18 cellular contexts compared by ENCODE assay signal in the genomic region with DNA sequence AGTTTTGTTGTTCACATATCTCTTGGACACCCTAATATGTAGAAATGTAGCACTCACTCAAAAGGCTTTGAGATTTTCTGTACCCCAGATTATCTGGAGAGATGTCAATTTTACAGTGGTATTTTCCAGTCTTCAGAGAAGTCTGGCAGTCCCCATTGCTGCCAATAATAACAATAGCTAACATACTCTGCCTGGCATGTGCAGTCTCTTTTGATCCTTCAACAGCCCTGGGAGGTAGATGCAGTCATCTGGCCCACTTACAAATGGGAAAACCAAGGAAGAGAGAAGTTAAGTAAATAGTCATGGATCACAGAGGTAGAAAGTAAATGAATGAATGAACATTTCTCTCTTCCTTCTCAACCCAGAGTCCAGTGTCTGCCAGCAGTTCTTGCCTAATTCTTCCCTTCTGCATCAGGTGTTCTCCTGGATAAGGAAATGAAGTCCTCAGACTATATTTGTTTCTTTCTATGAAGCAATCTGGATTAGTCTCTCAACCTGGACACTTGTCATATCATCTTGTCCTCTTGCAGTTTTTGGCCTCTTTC.
DNase-seq lines count a peak whose midpoint lies in the region; ATAC-seq and TF ChIP-seq lines count a peak whose summit lies in the region.
"Had no signal": no experiment of that assay in that cellular context is flagged by ENCODE, and none has a peak within 500 bp of the region (broad histone marks: within the 10 kb centered on the region; RNA-seq: fewer than 3 reads in every experiment).

No MANE protein-coding gene starts in this region.

- no peak for ATAC-seq in GM18505 (IDR thresholded peaks at IDR 0.05; ENCODE audit: unreplicated experiment)
- ATAC-seq: HCT116, Right ventricle myocardium inferior had no signal

- CTCF ChIA-PET in Calu3 (lab: Charles Lee), result no interaction called here

- no TSS peak for BruUV-seq in Calu3 (replicated peaks; lab: Mats Ljungman, UMichigan)

- H3K4me1 Mint-ChIP-seq in osteocyte (ENCODE audit: unreplicated experiment), result peaks cover 73% of the 10 kb centered on the region
- H3K4me1 Mint-ChIP-seq in Calu3 (ENCODE audit: low read depth, unreplicated experiment), result peaks cover 70% of the 10 kb centered on the region
- H3K4me1 Mint-ChIP-seq: CD4-positive, alpha-beta memory T cell had no signal

- no peaks in the 10 kb centered on the region for H3K27me3 Mint-ChIP-seq in osteocyte (ENCODE audit: unreplicated experiment)
- H3K27me3 Mint-ChIP-seq in Calu3 (ENCODE audit: unreplicated experiment), result no peaks in the 10 kb centered on the region
- H3K27me3 Mint-ChIP-seq: CD4-positive, alpha-beta memory T cell had no signal

- H3K27ac Mint-ChIP-seq in osteocyte (ENCODE audit: unreplicated experiment) (peak overlapping the region; percentile 33), Calu3 (ENCODE audit: unreplicated experiment) (no peak overlapping the region)
- H3K27ac Mint-ChIP-seq: CD4-positive, alpha-beta memory T cell had no signal

- H3K9me3 Mint-ChIP-seq in osteocyte (ENCODE audit: unreplicated experiment) (peaks cover 8% of the 10 kb centered on the region), Calu3 (ENCODE audit: low read depth, unreplicated experiment) (peaks cover 2% of the 10 kb centered on the region)

- H3K4me3 Mint-ChIP-seq in osteocyte (ENCODE audit: unreplicated experiment) (no peak overlapping the region), Calu3 (ENCODE audit: low read depth, unreplicated experiment) (no peak overlapping the region)
- H3K4me3 Mint-ChIP-seq: CD4-positive, alpha-beta memory T cell had no signal

- TF ChIP-seq CTCF in epithelial cell of esophagus (IDR thresholded peaks at IDR 0.05; ENCODE audit: insufficient read depth, low read depth, low read length, missing control alignments) (no peak), osteocyte (IDR thresholded peaks at IDR 0.05) (no peak), Calu3 (IDR thresholded peaks at IDR 0.05; ENCODE audit: unreplicated experiment) (no peak)

- no peak for TF ChIP-seq POLR2A in GM18505 (IDR thresholded peaks at IDR 0.05; ENCODE audit: borderline replicate concordance, extremely low read depth, insufficient read depth, insufficient read length)

- H3K4me3 ChIP-seq in epithelial cell of esophagus (ENCODE audit: low read length), result no peak overlapping the region
- H3K4me3 ChIP-seq: BLaER1 had no signal

- H3K36me3 Mint-ChIP-seq in osteocyte (ENCODE audit: unreplicated experiment), result peaks cover 3% of the 10 kb centered on the region
- H3K36me3 Mint-ChIP-seq in Calu3 (ENCODE audit: insufficient read depth, unreplicated experiment), result peaks cover 11% of the 10 kb centered on the region
- H3K36me3 Mint-ChIP-seq: CD4-positive, alpha-beta memory T cell had no signal

- intact Hi-C loops in Calu3 (cut with micrococcal nuclease; ENCODE audit: unreplicated experiment), result no loop called here

- peak; percentile 31 for DNase-seq in astrocyte of the hippocampus (ENCODE audit: low read depth, low spot score)
- peak; percentile 38 for DNase-seq in epithelial cell of esophagus (ENCODE audit: low read depth)
- DNase-seq in fibroblast of the conjunctiva (ENCODE audit: low read depth), result peak; percentile 13
- DNase-seq in osteocyte (ENCODE audit: extremely low spot score, unreplicated experiment), result no peak
- DNase-seq in activated CD4-positive, alpha-beta T cell treated with anti-CD3 and anti-CD28 coated beads for 48 hours, result no peak
- DNase-seq in NCI-H510A treated with DMSO at 0.1 percent for 48 hours (lab: John Stamatoyannopoulos, UW), result no peak
- DNase-seq in Calu3, result no peak
- DNase-seq: CD4-positive, alpha-beta memory T cell; GOT3; KBM-7; MV-4-11; NCI-H1694 treated with DMSO at 0.1 percent for 48 hours; NCI-H748 treated with DMSO at 0.1 percent for 48 hours; NK-92 treated with Interleukin-12 subunit alpha and Interleukin-12 subunit beta, amount 100 ng/mL, for 24 hours had no signal

Comparison
In these comparisons a context has a peak if more than half of its experiments do, and no peak if none do; other contexts are left out.
1. DNase-seq: peak in astrocyte of the hippocampus (single experiment), epithelial cell of esophagus (single experiment) and fibroblast of the conjunctiva (single experiment); none in osteocyte (single experiment), activated CD4-positive, alpha-beta T cell treated with anti-CD3 and anti-CD28 coated beads for 48 hours (single experiment), NCI-H510A treated with DMSO at 0.1 percent for 48 hours (single experiment) and Calu3 (single experiment).